In genomic region chr22:48444320-48445112, GRCh38 we compare ENCODE assay signal across 11 cellular contexts.
DNase-seq lines count a peak whose midpoint lies in the region; ATAC-seq, FAIRE-seq and TF ChIP-seq lines count a peak whose summit lies in the region.
"Had no signal": no experiment of that assay in that cellular context is flagged by ENCODE, and none has a peak within 500 bp of the region (broad histone marks: within the 10 kb centered on the region; RNA-seq: fewer than 3 reads in every experiment).

No MANE protein-coding gene starts in this region.

- H3K9me2 ChIP-seq in DOHH2 (replicated peaks; ENCODE audit: control insufficient read depth, low read length): no peaks in the 10 kb centered on the region

- H3K9ac ChIP-seq in astrocyte (ENCODE audit: low read length): no peak overlapping the region

- TF ChIP-seq CTCF in DOHH2 (IDR thresholded peaks at IDR 0.05; ENCODE audit: low read depth, low read length, poor library complexity, severe bottlenecking) (no peak), astrocyte (IDR thresholded peaks at IDR 0.05; ENCODE audit: insufficient read depth, low read depth, low read length) (no peak), BE2C (IDR thresholded peaks at IDR 0.05; ENCODE audit: low read depth, low read length) (no peak)

- H3K27ac Mint-ChIP-seq in astrocyte (ENCODE audit: unreplicated experiment): no peak overlapping the region

- H3K4me2 ChIP-seq in DOHH2 (ENCODE audit: low read length): peak overlapping the region; percentile 44
- H3K4me2 ChIP-seq in astrocyte (ENCODE audit: low read length): no peak overlapping the region

- no peaks in the 10 kb centered on the region for H3K36me3 Mint-ChIP-seq in astrocyte (ENCODE audit: low read depth, unreplicated experiment)

- H3K4me3 Mint-ChIP-seq in astrocyte (ENCODE audit: unreplicated experiment): no peak overlapping the region

- H3K9me3 Mint-ChIP-seq in astrocyte (ENCODE audit: unreplicated experiment): no peaks in the 10 kb centered on the region

- no peaks in the 10 kb centered on the region for H3F3A ChIP-seq in DOHH2 (ENCODE audit: control insufficient read depth, insufficient read depth)

- H3K4me1 Mint-ChIP-seq in astrocyte (ENCODE audit: low read depth, unreplicated experiment): peaks cover 3% of the 10 kb centered on the region

- no peak overlapping the region for H3K27ac ChIP-seq in DOHH2 (ENCODE audit: low read depth, low read length)
- H3K27ac ChIP-seq in astrocyte (ENCODE audit: low read depth, low read length): no peak overlapping the region
- H3K27ac ChIP-seq: body of pancreas had no signal

- no peak overlapping the region for H2AFZ ChIP-seq in astrocyte (ENCODE audit: low read depth, low read length)

- no peaks in the 10 kb centered on the region for H3K27me3 ChIP-seq in DOHH2 (ENCODE audit: control insufficient read depth, low read length)
- H3K27me3 ChIP-seq in astrocyte (ENCODE audit: insufficient read depth, low read length): no peaks in the 10 kb centered on the region
- no peaks in the 10 kb centered on the region for H3K27me3 ChIP-seq in BE2C
- H3K27me3 ChIP-seq: body of pancreas had no signal

- 0 out of 2 replicates have a peak, but pooled peaks cover 2% of the 10 kb centered on the region for H3K9me3 ChIP-seq in DOHH2 (ENCODE audit: control insufficient read depth, insufficient read depth, low read length)
- peaks cover 3% of the 10 kb centered on the region for H3K9me3 ChIP-seq in astrocyte (ENCODE audit: insufficient read depth, low read depth, low read length)
- H3K9me3 ChIP-seq in BE2C: peaks cover 7% of the 10 kb centered on the region
- H3K9me3 ChIP-seq: body of pancreas had no signal

- H3K4me1 ChIP-seq in DOHH2 (ENCODE audit: control insufficient read depth, low read length) (peaks cover 19% of the 10 kb centered on the region), astrocyte (ENCODE audit: insufficient read depth, low read length) (peaks cover 25% of the 10 kb centered on the region), BE2C (no peaks in the 10 kb centered on the region)
- H3K4me1 ChIP-seq: body of pancreas had no signal

- H4K20me1 ChIP-seq in DOHH2 (ENCODE audit: control insufficient read depth, insufficient read depth, low read depth, low read length): no peaks in the 10 kb centered on the region
- no peaks in the 10 kb centered on the region for H4K20me1 ChIP-seq in astrocyte (ENCODE audit: insufficient read depth, low read length)

- H3K79me2 ChIP-seq in DOHH2 (ENCODE audit: control insufficient read depth, low read length) (no peaks in the 10 kb centered on the region), astrocyte (ENCODE audit: insufficient read depth, low read length) (no peaks in the 10 kb centered on the region)

- peaks cover 26% of the 10 kb centered on the region for H3K27me3 Mint-ChIP-seq in astrocyte (ENCODE audit: low read depth, unreplicated experiment)

- H3K4me3 ChIP-seq in DOHH2 (ENCODE audit: low read length) (peak overlapping the region; percentile 8; the same call in 1 of the 2 replicates), astrocyte (ENCODE audit: insufficient read depth, low read depth, low read length) (no peak overlapping the region), BE2C (ENCODE audit: low read depth, low read length) (no peak overlapping the region)
- H3K4me3 ChIP-seq: body of pancreas had no signal

- peak; percentile 72 for ATAC-seq in GM19397 (IDR thresholded peaks at IDR 0.05; ENCODE audit: unreplicated experiment)
- peak; percentile 84 for ATAC-seq in HG03097 (IDR thresholded peaks at IDR 0.05; ENCODE audit: low FRiP score, unreplicated experiment)
- no peak for ATAC-seq in HG02571 (IDR thresholded peaks at IDR 0.05; ENCODE audit: unreplicated experiment)
- ATAC-seq: body of pancreas had no signal

- no peak for FAIRE-seq in astrocyte (lab: Jason Lieb, UNC)

- DNase-seq in astrocyte (ENCODE audit: low read depth) (peak; percentile 14), anterior cingulate cortex (lab: John Stamatoyannopoulos, UW) (no peak), BE2C (no peak)
- DNase-seq in stimulated activated CD4-positive, alpha-beta T cell treated with anti-CD3 and anti-CD28 coated beads, Interleukin-4, amount 100 ng/mL, for 4 hours: no peak
- DNase-seq: activated CD8-positive, alpha-beta memory T cell treated with anti-CD3 and anti-CD28 coated beads for 24 hours; body of pancreas; stimulated activated CD4-positive, alpha-beta T cell treated with anti-CD3 and anti-CD28 coated beads, Interleukin-15, amount 100 ng/mL, for 24 hours had no signal

- H3K36me3 ChIP-seq in DOHH2 (ENCODE audit: control insufficient read depth, low read length): no peaks in the 10 kb centered on the region
- no peaks in the 10 kb centered on the region for H3K36me3 ChIP-seq in astrocyte (ENCODE audit: insufficient read depth, low read length)
- H3K36me3 ChIP-seq in BE2C: no peaks in the 10 kb centered on the region
